In genomic region chr22:50640296-50640695, GRCh38 we compare ENCODE assay signal across 1 cellular context.
TF ChIP-seq lines count a peak whose summit lies in the region.
"Not testable (repeated sequence)": the region's sequence is repeated elsewhere in the genome, so short reads cannot be mapped to it uniquely, and the experiment has no call there.

No MANE protein-coding gene starts in this region.

TF ChIP-seq in HepG2, 621 proteins besides CTCF, POLR2A, EP300 and RAD21 (continued from another document):
- TF ChIP-seq GMEB1 (CRISPR knock-in tag; IDR thresholded peaks at IDR 0.05; ENCODE audit: borderline replicate concordance) (0 out of 2 replicates have a peak, but pooled peaks have one; percentile 19), ZNF614 (CRISPR knock-in tag; IDR thresholded peaks at IDR 0.05; ENCODE audit: borderline replicate concordance) (0 out of 2 replicates have a peak, but pooled peaks have one; percentile 27), RCOR2 (CRISPR knock-in tag; IDR thresholded peaks at IDR 0.05) (peak; percentile 38; the same call in 1 of the 2 replicates), SAP130 (CRISPR knock-in tag; IDR thresholded peaks at IDR 0.05; ENCODE audit: low read depth) (peak; percentile 13; the same call in 1 of the 2 replicates), SNAPC2 (CRISPR knock-in tag; IDR thresholded peaks at IDR 0.05) (peak; percentile 29; the same call in 1 of the 2 replicates), HOXA3 (CRISPR knock-in tag; IDR thresholded peaks at IDR 0.05) (peak; percentile 61; the same call in 1 of the 2 replicates), SIX4 (CRISPR knock-in tag; IDR thresholded peaks at IDR 0.05) (0 out of 2 replicates have a peak, but pooled peaks have one; percentile 33), CEBPG (CRISPR knock-in tag; IDR thresholded peaks at IDR 0.05) (peak; percentile 76), FOXA3 (CRISPR knock-in tag; IDR thresholded peaks at IDR 0.05) (peak; percentile 56; the same call in 1 of the 2 replicates), ATF7 (CRISPR knock-in tag; IDR thresholded peaks at IDR 0.05) (peak; percentile 42; the same call in 1 of the 2 replicates), TEAD3 (CRISPR knock-in tag; optimal IDR thresholded peaks at IDR 0.05; ENCODE audit: borderline replicate concordance) (peak; percentile 11), ESRRA (CRISPR knock-in tag; IDR thresholded peaks at IDR 0.05; ENCODE audit: low read depth) (0 out of 2 replicates have a peak, but pooled peaks have one; percentile 28), NR2F2 (IDR thresholded peaks at IDR 0.05; ENCODE audit: borderline replicate concordance, low read depth) (peak; percentile 58; the same call in 1 of the 2 replicates), NR2F6 (IDR thresholded peaks at IDR 0.05) (peak; percentile 69), NR2F6 (CRISPR knock-in tag; IDR thresholded peaks at IDR 0.05) (peak; percentile 77), ADNP (CRISPR knock-in tag; IDR thresholded peaks at IDR 0.05) (peak; percentile 41), ZNF124 (CRISPR knock-in tag; IDR thresholded peaks at IDR 0.05) (0 out of 2 replicates have a peak, but pooled peaks have one; percentile 19), POGZ (CRISPR knock-in tag; IDR thresholded peaks at IDR 0.05) (peak; percentile 30; the same call in 1 of the 2 replicates), HDAC2 (CRISPR knock-in tag; IDR thresholded peaks at IDR 0.05) (peak; percentile 44; the same call in 1 of the 2 replicates), SIN3A (IDR thresholded peaks at IDR 0.05; ENCODE audit: borderline replicate concordance, low read depth, low read length) (0 out of 2 replicates have a peak, but pooled peaks have one; percentile 21), ZNF766 (CRISPR knock-in tag; IDR thresholded peaks at IDR 0.05; ENCODE audit: borderline replicate concordance) (peak; percentile 98), IKZF5 (CRISPR knock-in tag; IDR thresholded peaks at IDR 0.05) (peak; percentile 47; the same call in 1 of the 2 replicates), HNF4G (IDR thresholded peaks at IDR 0.05; ENCODE audit: borderline replicate concordance, low read depth, low read length) (peak; percentile 33; the same call in 1 of the 2 replicates)
- TF ChIP-seq ATF7 (IDR thresholded peaks at IDR 0.05); HNF4G (CRISPR knock-in tag; IDR thresholded peaks at IDR 0.05; ENCODE audit: borderline replicate concordance, low read depth): not testable (repeated sequence)
